ENCODE assay signal across 4 cellular contexts in genomic region chrY:24622472-24622871, GRCh38. TPM values are rescaled to one million over a fixed set of nuclear protein-coding genes. Genes with fewer than 3 reads are reported as not detected.
"Had no signal": no experiment of that assay in that cellular context is flagged by ENCODE, and none has a peak within 500 bp of the region (broad histone marks: within the 10 kb centered on the region; RNA-seq: fewer than 3 reads in every experiment).

No MANE protein-coding gene starts in this region.

RNA-seq across cellular contexts. Expression of gene BPY2B, which starts 4.7 kb away (rescaled TPM):
- total RNA-seq: LHCN-M2, M059J, MCF 10A, NCI-H460 had no signal
